Comparison of ENCODE assay signal across 21 cellular contexts in genomic region chr7:74722045-74722603, GRCh38.
"Had no signal": no experiment of that assay in that cellular context is flagged by ENCODE, and none has a peak within 500 bp of the region (broad histone marks: within the 10 kb centered on the region; RNA-seq: fewer than 3 reads in every experiment).

No MANE protein-coding gene starts in this region.

- FAIRE-seq: bronchial epithelial cell had no signal

- H3K4me1 ChIP-seq: upper lobe of left lung had no signal

- H3K27me3 ChIP-seq: dorsolateral prefrontal cortex, esophagus muscularis mucosa, spleen, upper lobe of left lung had no signal

- H3K27ac ChIP-seq: dorsolateral prefrontal cortex, esophagus muscularis mucosa, psoas muscle, spleen, upper lobe of left lung had no signal

- H3K4me1 Mint-ChIP-seq: stimulated activated memory B cell treated with anti-CD40 and anti-IgM and Interleukin-4, amounts not matched to agents 10 μg/mL and 1 μg/mL and 100 μg/mL, for 72 hours had no signal

- H3K4me3 ChIP-seq: dorsolateral prefrontal cortex, esophagus muscularis mucosa, mucosa of descending colon, psoas muscle, spleen, upper lobe of left lung had no signal

- H3K4me3 Mint-ChIP-seq: activated naive CD8-positive, alpha-beta T cell treated with anti-CD3 and anti-CD28 coated beads, Interleukin-2, amount 10 ng/mL, durations not matched to agents 7 days and 5 days; activated T-cell treated with anti-CD3 and anti-CD28 coated beads, Interleukin-2, amount 50 U/mL, for 4 hours; naive thymus-derived CD8-positive, alpha-beta T cell; stimulated activated memory B cell treated with anti-CD40 and anti-IgM and Interleukin-4, amounts not matched to agents 10 μg/mL and 1 μg/mL and 100 μg/mL, for 72 hours had no signal

- H3K9me3 ChIP-seq: esophagus muscularis mucosa, mucosa of descending colon, psoas muscle, spleen, upper lobe of left lung had no signal

- H3K9me3 Mint-ChIP-seq: activated naive CD8-positive, alpha-beta T cell treated with anti-CD3 and anti-CD28 coated beads, Interleukin-2, amount 10 ng/mL, durations not matched to agents 7 days and 5 days; activated T-cell treated with anti-CD3 and anti-CD28 coated beads, Interleukin-2, amount 50 U/mL, for 4 hours; naive thymus-derived CD8-positive, alpha-beta T cell; stimulated activated memory B cell treated with anti-CD40 and anti-IgM and Interleukin-4, amounts not matched to agents 10 μg/mL and 1 μg/mL and 100 μg/mL, for 72 hours had no signal

- H3K27ac Mint-ChIP-seq: activated naive CD8-positive, alpha-beta T cell treated with anti-CD3 and anti-CD28 coated beads, Interleukin-2, amount 10 ng/mL, durations not matched to agents 7 days and 5 days; stimulated activated memory B cell treated with anti-CD40 and anti-IgM and Interleukin-4, amounts not matched to agents 10 μg/mL and 1 μg/mL and 100 μg/mL, for 72 hours had no signal

- H3K27me3 Mint-ChIP-seq: activated naive CD8-positive, alpha-beta T cell treated with anti-CD3 and anti-CD28 coated beads, Interleukin-2, amount 10 ng/mL, durations not matched to agents 7 days and 5 days; naive thymus-derived CD8-positive, alpha-beta T cell; stimulated activated memory B cell treated with anti-CD40 and anti-IgM and Interleukin-4, amounts not matched to agents 10 μg/mL and 1 μg/mL and 100 μg/mL, for 72 hours had no signal

- DNase-seq: activated CD4-positive, alpha-beta T cell treated with anti-CD3 and anti-CD28 coated beads, Interleukin-2, amount 50 U/mL, for 48 hours; activated CD4-positive, CD25-positive, alpha-beta regulatory T cell treated with anti-CD3 and anti-CD28 coated beads, Interleukin-2, amount 50 U/mL, for 72 hours; activated gamma-delta T cell; activated naive CD8-positive, alpha-beta T cell treated with anti-CD3 and anti-CD28 coated beads, Interleukin-2, amount 10 ng/mL, durations not matched to agents 7 days and 5 days; activated T-cell treated with anti-CD3 and anti-CD28 coated beads, Interleukin-2, amount 50 U/mL, for 4 hours; aorta; dorsolateral prefrontal cortex; head of caudate nucleus; mammary epithelial cell; mucosa of descending colon; naive thymus-derived CD8-positive, alpha-beta T cell; nucleus accumbens; psoas muscle; spleen; stimulated activated CD4-positive, alpha-beta T cell treated with anti-CD3 and anti-CD28 coated beads, Interleukin-1b, Interleukin-23, amount 100 ng/mL, for 48 hours; upper lobe of left lung had no signal

- ATAC-seq: activated T-cell treated with anti-CD3 and anti-CD28 coated beads, Interleukin-2, amount 50 U/mL, for 4 hours; left lobe of liver; mucosa of descending colon; naive thymus-derived CD8-positive, alpha-beta T cell; psoas muscle; sciatic nerve; stimulated activated memory B cell treated with anti-CD40 and anti-IgM and Interleukin-4, amounts not matched to agents 10 μg/mL and 1 μg/mL and 100 μg/mL, for 72 hours had no signal
